7 cellular contexts compared by ENCODE assay signal in genomic region chr1:154314226-154314625, GRCh38. TPM values are rescaled to one million over a fixed set of nuclear protein-coding genes. Genes with fewer than 3 reads are reported as not detected.
"Had no signal": no experiment of that assay in that cellular context is flagged by ENCODE, and none has a peak within 500 bp of the region (broad histone marks: within the 10 kb centered on the region; RNA-seq: fewer than 3 reads in every experiment).

No MANE protein-coding gene starts in this region.

RNA-seq across cellular contexts. Expression of gene AQP10, which starts 6.7 kb away (rescaled TPM):
- total RNA-seq: OCI-LY7, PC-3, Right ventricle myocardium inferior, RPMI7951, SJCRH30, SJSA1, T-cell had no signal
